Comparison of ENCODE assay signal across 13 cellular contexts in the genomic region with DNA sequence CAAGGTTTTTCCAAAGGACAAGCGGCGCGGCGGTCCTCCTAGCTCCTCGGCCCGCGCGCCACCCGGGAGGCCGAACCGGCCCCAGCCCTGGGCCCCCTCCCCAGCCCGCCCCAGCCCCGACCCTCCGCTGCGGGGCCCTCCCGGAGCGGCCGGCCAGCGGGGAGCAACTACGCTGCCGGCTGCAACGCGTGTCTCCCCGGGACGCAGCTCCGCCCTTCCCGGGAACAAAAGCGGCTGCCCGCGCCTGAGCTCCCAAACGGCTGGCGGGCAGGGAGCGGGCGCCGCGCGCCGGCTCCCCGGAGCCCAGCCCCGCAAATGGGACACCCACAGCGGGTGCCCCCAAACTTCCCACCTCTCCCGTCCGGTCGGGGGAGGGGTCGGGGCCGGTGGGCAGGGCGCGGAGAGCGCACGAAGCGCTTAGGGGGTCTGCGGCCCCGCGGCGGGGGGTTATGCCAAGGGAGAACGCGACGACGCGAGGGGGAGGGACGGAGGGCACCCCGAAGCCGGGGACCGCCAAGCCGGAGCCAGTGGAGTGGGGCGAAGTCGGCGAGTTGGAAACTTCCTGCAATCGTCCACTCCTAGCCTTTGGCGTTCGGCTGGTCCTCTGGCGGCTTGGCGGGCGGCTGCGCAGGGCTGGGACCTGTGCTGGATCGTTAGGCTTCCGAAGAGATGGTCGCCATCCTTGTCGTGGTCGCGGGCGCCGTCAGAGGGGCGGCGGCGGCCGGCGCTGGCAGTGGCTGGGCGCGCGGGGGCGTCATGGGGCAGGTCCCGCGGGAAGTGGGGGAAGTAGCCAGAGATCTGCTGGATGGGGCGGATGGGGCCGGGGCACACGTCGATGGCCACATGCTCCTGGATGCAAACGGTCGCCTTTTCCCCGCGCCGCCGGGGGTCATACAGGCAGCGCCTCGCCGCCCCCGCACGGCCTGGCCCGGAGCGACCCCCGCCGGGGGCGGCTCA. TPM values are rescaled to one million over a fixed set of nuclear protein-coding genes. Genes with fewer than 3 reads are reported as not detected.
DNase-seq lines count a peak whose midpoint lies in the region; ATAC-seq, FAIRE-seq and TF ChIP-seq lines count a peak whose summit lies in the region.
"Not testable (repeated sequence)": the region's sequence is repeated elsewhere in the genome, so short reads cannot be mapped to it uniquely, and the experiment has no call there.
"Had no signal": no experiment of that assay in that cellular context is flagged by ENCODE, and none has a peak within 500 bp of the region (broad histone marks: within the 10 kb centered on the region; RNA-seq: fewer than 3 reads in every experiment).

No MANE protein-coding gene starts in this region.

- not testable (repeated sequence) for TF ChIP-seq POLR2A in A549 (IDR thresholded peaks at IDR 0.05; ENCODE audit: low read length)

- not testable (repeated sequence) for H3K36me3 ChIP-seq in left lung

- H3K4me1 ChIP-seq in A549, left lung: not testable (repeated sequence)

- intact Hi-C loops in Right ventricle myocardium inferior (cut with DNase I); left lung (cut with DNase I); natural killer cell (cut with micrococcal nuclease): not testable (repeated sequence)

- H3K9me3 Mint-ChIP-seq in WTC11; activated naive CD4-positive, alpha-beta T cell treated with anti-CD3 and anti-CD28 coated beads, Interleukin-2, amount 50 U/mL, for 72 hours; natural killer cell; stimulated activated memory B cell treated with anti-CD40 and anti-IgM and Interleukin-4, amounts not matched to agents 10 μg/mL and 1 μg/mL and 100 μg/mL, for 72 hours: not testable (repeated sequence)

- not testable (repeated sequence) for H3K27me3 ChIP-seq in left lung

- not testable (repeated sequence) for TF ChIP-seq CTCF in A549 (IDR thresholded peaks at IDR 0.05); WTC11 (IDR thresholded peaks at IDR 0.05); left lung (IDR thresholded peaks at IDR 0.05); natural killer cell (IDR thresholded peaks at IDR 0.05)

- H3K27me3 Mint-ChIP-seq in WTC11 (ENCODE audit: low read depth); natural killer cell (ENCODE audit: low read depth in 2 of 2); stimulated activated memory B cell treated with anti-CD40 and anti-IgM and Interleukin-4, amounts not matched to agents 10 μg/mL and 1 μg/mL and 100 μg/mL, for 72 hours: not testable (repeated sequence)

- not testable (repeated sequence) for TF ChIP-seq RAD21 in A549 (conservative IDR thresholded peaks at IDR 0.05 in 1 of 2, IDR thresholded peaks at IDR 0.05 in 1 of 2)

- POLR2A ChIA-PET in A549 (lab: Yijun Ruan, JAX); WTC11 (lab: Charles Lee): not testable (repeated sequence)

- CTCF ChIA-PET in A549 (lab: Yijun Ruan, JAX); WTC11 (lab: Charles Lee): not testable (repeated sequence)

- H3K36me3 Mint-ChIP-seq in WTC11; activated naive CD4-positive, alpha-beta T cell treated with anti-CD3 and anti-CD28 coated beads, Interleukin-2, amount 50 U/mL, for 72 hours; natural killer cell; stimulated activated memory B cell treated with anti-CD40 and anti-IgM and Interleukin-4, amounts not matched to agents 10 μg/mL and 1 μg/mL and 100 μg/mL, for 72 hours: not testable (repeated sequence)

- H3K4me2 ChIP-seq in A549, result not testable (repeated sequence)

- H3K27ac ChIP-seq in A549, left lung: not testable (repeated sequence)

- WGBS in A549 (ENCODE audit: missing lambda C conversion rate), result no CpG with 5 or more reads among the region's 114 CpGs

- not testable (repeated sequence) for FAIRE-seq in A549 (lab: Jason Lieb, UNC)

- not testable (repeated sequence) for H3K9me3 ChIP-seq in A549, left lung

- H3K4me3 Mint-ChIP-seq in WTC11; natural killer cell; stimulated activated memory B cell treated with anti-CD40 and anti-IgM and Interleukin-4, amounts not matched to agents 10 μg/mL and 1 μg/mL and 100 μg/mL, for 72 hours: not testable (repeated sequence)

- not testable (repeated sequence) for H3K4me3 ChIP-seq in A549
- H3K4me3 ChIP-seq in left lung, result peak overlapping the region in 1 of 2 donors; percentile 28

- not testable (repeated sequence) for DNase-seq in A549 (ENCODE audit: low read depth in 1 of 2, low spot score in 1 of 2); WTC11 (ENCODE audit: low spot score); activated naive CD4-positive, alpha-beta T cell treated with anti-CD3 and anti-CD28 coated beads, Interleukin-2, amount 50 U/mL, for 72 hours (ENCODE audit: low spot score in 2 of 2); Right ventricle myocardium inferior (ENCODE audit: missing footprints); left lung; natural killer cell

- peak; percentile 48 to 68 for ATAC-seq in A549
- ATAC-seq in HG02642 (IDR thresholded peaks at IDR 0.05; ENCODE audit: poor library complexity, unreplicated experiment), result peak; percentile 14
- peak; percentile 46 for ATAC-seq in WTC11
- peak; percentile 59 to 68 for ATAC-seq in activated naive CD4-positive, alpha-beta T cell treated with anti-CD3 and anti-CD28 coated beads, Interleukin-2, amount 50 U/mL, for 72 hours
- ATAC-seq in Right ventricle myocardium inferior, result peak; percentile 35
- ATAC-seq in left lung, result peak; percentile 73
- ATAC-seq in natural killer cell, result peak; percentile 22 to 43 (median 31)
- ATAC-seq in stimulated activated memory B cell treated with anti-CD40 and anti-IgM and Interleukin-4, amounts not matched to agents 10 μg/mL and 1 μg/mL and 100 μg/mL, for 72 hours, result peak; percentile 32

- not testable (repeated sequence) for H3K27ac Mint-ChIP-seq in WTC11; activated naive CD4-positive, alpha-beta T cell treated with anti-CD3 and anti-CD28 coated beads, Interleukin-2, amount 50 U/mL, for 72 hours; natural killer cell; stimulated activated memory B cell treated with anti-CD40 and anti-IgM and Interleukin-4, amounts not matched to agents 10 μg/mL and 1 μg/mL and 100 μg/mL, for 72 hours

- not testable (repeated sequence) for H3K4me1 Mint-ChIP-seq in WTC11; natural killer cell; stimulated activated memory B cell treated with anti-CD40 and anti-IgM and Interleukin-4, amounts not matched to agents 10 μg/mL and 1 μg/mL and 100 μg/mL, for 72 hours

- not testable (repeated sequence) for TF ChIP-seq EP300 in A549 (IDR thresholded peaks at IDR 0.05)

RNA-seq across cellular contexts. Expression of a gene that starts 29.7 kb away (rescaled TPM):
- polyA plus RNA-seq in A549 (2011; rRNA removed) (0.06 and 0.11 TPM in 2 replicates), A549 (2017; fragmentation: RNase III; extraction: RNeasy Plus Mini Kit Qiagen cat#74134 plus additional on column Dnase treatment) (0.11 TPM in 1 of 3 replicates, not detected in the others)
- polyA plus RNA-seq in A549 (2012; cell fraction: cytosol; rRNA removed), result 0.05 and 0.07 TPM in 2 replicates
- 0.08 and 0.18 TPM in 2 replicates for polyA plus RNA-seq in A549 (2012; cell fraction: nucleus; rRNA removed)
- not detected in 2 replicates for polyA minus RNA-seq in A549 (2011; rRNA and poly(A)+ RNA removed)
- total RNA-seq in WTC11 (2021) (5.4 to 6.7 TPM (median 6.2 TPM) in 3 replicates), Right ventricle myocardium inferior (13.4 TPM), left lung (10 to 100 TPM; 10.6 to 35.7 TPM), natural killer cell (1 to 10 TPM in 1 of 3 donors, not detected in 2; 1.3 TPM)
- total RNA-seq in activated naive CD4-positive, alpha-beta T cell treated with anti-CD3 and anti-CD28 coated beads, Interleukin-2, amount 50 U/mL, for 72 hours, result not detected
- total RNA-seq: activated CD4-positive, alpha-beta memory T cell treated with anti-CD3 and anti-CD28 coated beads, Interleukin-2, amount 10 ng/mL, durations not matched to agents 7 days and 5 days; bronchial epithelial cell; LHCN-M2 had no signal
- polyA plus RNA-seq: CD14-positive monocyte, neural cell had no signal

RNA-seq across cellular contexts. Expression of a gene that starts 41.4 kb away (rescaled TPM):
- 44.0 and 47.6 TPM in 2 replicates for polyA plus RNA-seq in A549 (2011; rRNA removed)
- 18.3 and 20.0 TPM in 2 replicates for polyA plus RNA-seq in A549 (2012; cell fraction: cytosol; rRNA removed)
- 57.9 and 68.1 TPM in 2 replicates for polyA plus RNA-seq in A549 (2012; cell fraction: nucleus; rRNA removed)
- 20.7 to 22.9 TPM (median 21.1 TPM) in 3 replicates for polyA plus RNA-seq in A549 (2017; fragmentation: RNase III; extraction: RNeasy Plus Mini Kit Qiagen cat#74134 plus additional on column Dnase treatment)
- 64.2 and 69.9 TPM in 2 replicates for polyA minus RNA-seq in A549 (2011; rRNA and poly(A)+ RNA removed)
- 20.7 to 23.1 TPM (median 21.3 TPM) in 3 replicates for total RNA-seq in WTC11 (2021)
- total RNA-seq in activated naive CD4-positive, alpha-beta T cell treated with anti-CD3 and anti-CD28 coated beads, Interleukin-2, amount 50 U/mL, for 72 hours, result 10 to 100 TPM; 33.4 to 33.9 TPM
- 10.3 TPM for total RNA-seq in Right ventricle myocardium inferior
- 10 to 100 TPM; 20.8 TPM for total RNA-seq in left lung
- total RNA-seq in natural killer cell, result 10 to 100 TPM; 10.3 to 19.3 (median 15.3) TPM

Comparison
In these comparisons a context has a peak if more than half of its experiments do, and no peak if none do; other contexts are left out.
1. ATAC-seq: peak in every context shown above with its lines; median percentile 73 in left lung; 64 in activated naive CD4-positive, alpha-beta T cell treated with anti-CD3 and anti-CD28 coated beads, Interleukin-2, amount 50 U/mL, for 72 hours; 58 in A549; 46 in WTC11; 35 in Right ventricle myocardium inferior; 32 in stimulated activated memory B cell treated with anti-CD40 and anti-IgM and Interleukin-4, amounts not matched to agents 10 μg/mL and 1 μg/mL and 100 μg/mL, for 72 hours; 31 in natural killer cell; 14 in HG02642.